ENCODE assay signal across 30 cellular contexts in the genomic region with DNA sequence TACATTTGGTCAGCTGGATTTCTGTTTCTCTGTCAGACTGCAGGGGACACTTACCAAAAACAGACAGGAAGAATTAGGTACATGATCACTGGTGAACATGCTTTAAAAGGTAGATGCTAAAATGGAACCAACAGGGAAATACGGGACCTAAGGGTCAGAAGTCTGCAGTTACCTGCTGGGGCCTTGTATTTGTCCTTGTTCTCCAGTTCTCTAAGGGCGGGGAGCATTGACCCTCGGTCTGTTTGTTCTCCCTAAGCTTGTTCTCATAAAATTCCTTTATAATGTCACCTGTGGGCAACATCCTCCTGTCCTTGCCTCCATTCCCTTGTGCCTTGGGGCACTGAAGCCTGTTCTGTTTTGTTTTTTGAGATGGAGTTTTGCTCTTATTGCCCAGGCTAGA. TPM values are rescaled to one million over a fixed set of nuclear protein-coding genes. Genes with fewer than 3 reads are reported as not detected.
"Had no signal": no experiment of that assay in that cellular context is flagged by ENCODE, and none has a peak within 500 bp of the region (broad histone marks: within the 10 kb centered on the region; RNA-seq: fewer than 3 reads in every experiment).

No MANE protein-coding gene starts in this region.

- DNase-seq: activated CD4-positive, alpha-beta T cell treated with anti-CD3 and anti-CD28 coated beads for 48 hours; activated CD4-positive, alpha-beta T cell treated with anti-CD3 and anti-CD28 coated beads, Interleukin-2, amount 50 U/mL, for 4 hours; activated CD4-positive, CD25-positive, alpha-beta regulatory T cell treated with anti-CD3 and anti-CD28 coated beads, Interleukin-2, amount 50 U/mL, for 72 hours; activated CD8-positive, alpha-beta memory T cell treated with anti-CD3 and anti-CD28 coated beads, Interleukin-2, amount 50 U/mL, for 48 hours; activated CD8-positive, alpha-beta T cell treated with anti-CD3 and anti-CD28 coated beads, Interleukin-2, amount 10 ng/mL, durations not matched to agents 7 days and 5 days; activated naive CD4-positive, alpha-beta T cell treated with anti-CD3 and anti-CD28 coated beads, Interleukin-2, amount 50 U/mL, for 16 hours; activated naive CD8-positive, alpha-beta T cell treated with anti-CD3 and anti-CD28 coated beads, Interleukin-2, amount 10 ng/mL, durations not matched to agents 7 days and 5 days; activated T-cell treated with anti-CD3 and anti-CD28 coated beads, Interleukin-2, amount 50 U/mL, for 1 hour; adrenal gland; anterior cingulate cortex; caudate nucleus; Kasumi-1; NCI-H1048; NCI-H146; NCI-H187 treated with DMSO at 0.1 percent for 48 hours; NCI-H2081 treated with DMSO at 0.1 percent for 48 hours; NCI-H2171; NCI-H2227 treated with DMSO at 0.1 percent for 48 hours; NCI-H446 treated with DMSO at 0.1 percent for 48 hours; NCI-H524 treated with DMSO at 0.1 percent for 48 hours; NCI-H748 treated with DMSO at 0.1 percent for 48 hours; T-cell; T-helper 2 cell had no signal

- H3K9me3 Mint-ChIP-seq: T-cell, WTC11 had no signal

- H3K36me3 ChIP-seq: adrenal gland had no signal

- H3K36me3 Mint-ChIP-seq: activated naive CD8-positive, alpha-beta T cell treated with anti-CD3 and anti-CD28 coated beads, Interleukin-2, amount 10 ng/mL, durations not matched to agents 7 days and 5 days; T-cell; WTC11 had no signal

- H3K9me3 ChIP-seq: adrenal gland had no signal

- ATAC-seq: activated CD8-positive, alpha-beta T cell treated with anti-CD3 and anti-CD28 coated beads, Interleukin-2, amount 10 ng/mL, durations not matched to agents 7 days and 5 days; Right ventricle myocardium inferior; T-cell; WTC11 had no signal

- H3K27ac ChIP-seq: adrenal gland, SK-N-MC had no signal

- H3K27me3 Mint-ChIP-seq: activated naive CD8-positive, alpha-beta T cell treated with anti-CD3 and anti-CD28 coated beads, Interleukin-2, amount 10 ng/mL, durations not matched to agents 7 days and 5 days; T-cell had no signal

- H3K4me3 ChIP-seq: adrenal gland, SK-N-MC had no signal

- H3K27me3 ChIP-seq: adrenal gland had no signal

- H3K27ac Mint-ChIP-seq: activated CD8-positive, alpha-beta T cell treated with anti-CD3 and anti-CD28 coated beads, Interleukin-2, amount 10 ng/mL, durations not matched to agents 7 days and 5 days; activated naive CD8-positive, alpha-beta T cell treated with anti-CD3 and anti-CD28 coated beads, Interleukin-2, amount 10 ng/mL, durations not matched to agents 7 days and 5 days; T-cell; WTC11 had no signal

- H3K4me1 ChIP-seq: adrenal gland had no signal

- H3K4me3 Mint-ChIP-seq: activated CD8-positive, alpha-beta T cell treated with anti-CD3 and anti-CD28 coated beads, Interleukin-2, amount 10 ng/mL, durations not matched to agents 7 days and 5 days; activated naive CD8-positive, alpha-beta T cell treated with anti-CD3 and anti-CD28 coated beads, Interleukin-2, amount 10 ng/mL, durations not matched to agents 7 days and 5 days; T-cell; WTC11 had no signal

RNA-seq across cellular contexts. Expression of gene MSMB, which starts 29.8 kb away (rescaled TPM):
- total RNA-seq: activated CD8-positive, alpha-beta T cell treated with anti-CD3 and anti-CD28 coated beads, Interleukin-2, amount 10 ng/mL, durations not matched to agents 7 days and 5 days; activated naive CD8-positive, alpha-beta T cell treated with anti-CD3 and anti-CD28 coated beads, Interleukin-2, amount 10 ng/mL, durations not matched to agents 7 days and 5 days; adrenal gland; cerebellum; M059J; OCI-LY7; Right ventricle myocardium inferior; RPMI7951; T-cell; WTC11 had no signal
- polyA plus RNA-seq: adrenal gland had no signal
